Comparison of ENCODE assay signal across 17 cellular contexts in the genomic region with DNA sequence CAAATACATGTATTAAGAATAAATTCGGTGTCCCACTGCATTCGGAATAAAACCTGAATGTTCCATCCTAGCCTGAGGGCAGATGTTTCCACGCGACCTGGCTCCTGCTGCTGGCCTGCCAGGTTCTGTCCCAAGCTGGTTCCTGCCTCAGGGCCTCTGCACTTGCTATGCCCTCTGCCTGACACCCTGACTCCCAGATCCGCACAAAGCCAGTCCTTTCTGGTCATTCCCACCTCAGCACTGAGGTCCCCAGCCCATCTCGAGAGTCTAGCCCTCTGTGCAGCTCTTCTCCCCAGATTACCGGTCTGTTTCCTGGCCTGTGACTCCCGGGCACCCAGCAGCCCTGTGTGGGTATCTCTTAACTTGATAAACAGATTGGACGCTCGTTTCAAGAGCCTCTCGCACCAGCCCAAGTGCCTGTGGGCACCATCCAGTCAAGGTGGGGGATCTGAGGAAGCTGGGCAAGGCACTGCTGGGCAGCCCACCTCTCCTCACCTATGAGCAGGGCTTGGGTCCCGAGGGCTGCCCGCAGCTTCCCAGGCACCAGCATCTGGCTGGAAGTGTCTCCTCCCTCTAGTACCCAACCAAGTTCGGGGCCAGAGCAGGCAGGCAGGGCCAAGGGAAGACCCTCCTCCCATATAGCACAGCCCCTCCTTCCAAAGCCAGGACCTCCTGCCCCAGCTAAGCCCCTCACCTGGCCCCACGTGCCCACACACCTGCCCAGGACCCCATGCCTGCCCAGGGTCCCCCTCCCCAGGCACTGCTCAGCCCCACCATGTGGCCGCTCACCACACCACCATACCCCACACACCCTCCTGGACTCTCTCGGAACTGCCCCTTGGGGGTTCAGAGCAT.
A peak's percentile ranks its signal among the peaks of the same experiment; 100 is the strongest.
DNase-seq lines count a peak whose midpoint lies in the region; ATAC-seq and TF ChIP-seq lines count a peak whose summit lies in the region.
"Had no signal": no experiment of that assay in that cellular context is flagged by ENCODE, and none has a peak within 500 bp of the region (broad histone marks: within the 10 kb centered on the region; RNA-seq: fewer than 3 reads in every experiment).

No MANE protein-coding gene starts in this region.

- DNase-seq in CD4-positive, CD25-positive, alpha-beta regulatory T cell, result no peak
- peak; percentile 58 for DNase-seq in ecto neural progenitor cell (ENCODE audit: low spot score)
- DNase-seq in neural crest cell (ENCODE audit: low read depth, low spot score), result no peak
- DNase-seq in amniotic stem cell (lab: John Stamatoyannopoulos, UW), result no peak
- DNase-seq in COR-L47 (lab: John Stamatoyannopoulos, UW), result no peak
- DNase-seq in H4 (ENCODE audit: low spot score), result no peak
- no peak for DNase-seq in ovary
- DNase-seq: activated effector memory CD4-positive, alpha-beta T cell treated with Interleukin-2 at 50 U/mL for 16 hours; BE2C; DMS79; NCI-H2029; NCI-H524; PC-3; retina had no signal

- intact Hi-C loops in ovary (cut with DNase I), result no loop called here

- TF ChIP-seq CTCF in HEK293 (tag by site-specific recombination; IDR thresholded peaks at IDR 0.05), result no peak
- no peak for TF ChIP-seq CTCF in neural crest cell (conservative IDR thresholded peaks at IDR 0.05)
- TF ChIP-seq CTCF in ovary (IDR thresholded peaks at IDR 0.05), result no peak

- no peaks in the 10 kb centered on the region for H3K9me3 Mint-ChIP-seq in CD4-positive, CD25-positive, alpha-beta regulatory T cell
- H3K9me3 Mint-ChIP-seq in neural crest cell, result no peaks in the 10 kb centered on the region

- no peak overlapping the region for H3K4me3 ChIP-seq in CD4-positive, CD25-positive, alpha-beta regulatory T cell (ENCODE audit: low read depth, low read length)
- H3K4me3 ChIP-seq in HEK293 (ENCODE audit: low read depth, low read length) (no peak overlapping the region), ovary (no peak overlapping the region)
- H3K4me3 ChIP-seq: suprapubic skin had no signal

- 76 to 77% (median 76%) methylated on average over 17 of the region's 17 CpGs for WGBS in ovary, 3 donors

- H3K4me1 Mint-ChIP-seq in CD4-positive, CD25-positive, alpha-beta regulatory T cell, result peaks cover 0 to 13% (median 5%) of the 10 kb centered on the region in 4 donors
- peaks cover 21% of the 10 kb centered on the region for H3K4me1 Mint-ChIP-seq in neural crest cell

- no peaks in the 10 kb centered on the region for H3K4me1 ChIP-seq in CD4-positive, CD25-positive, alpha-beta regulatory T cell (ENCODE audit: control insufficient read depth, insufficient read depth, low read length, poor library complexity, severe bottlenecking)
- H3K4me1 ChIP-seq in HEK293 (ENCODE audit: control insufficient read depth, insufficient read depth, low read length), result no peaks in the 10 kb centered on the region
- no peaks in the 10 kb centered on the region for H3K4me1 ChIP-seq in ovary (ENCODE audit: insufficient read depth)

- POLR2A ChIA-PET in HEK293 (lab: Yijun Ruan, JAX), result no interaction called here

- no peak for TF ChIP-seq POLR2A in ovary (IDR thresholded peaks at IDR 0.05)

- ATAC-seq in CD4-positive, CD25-positive, alpha-beta regulatory T cell (ENCODE audit: low read depth in 2 of 2), result no peak
- ATAC-seq: left lobe of liver, PC-3 had no signal

- peaks cover 12% of the 10 kb centered on the region for H3K36me3 ChIP-seq in CD4-positive, CD25-positive, alpha-beta regulatory T cell (ENCODE audit: control insufficient read depth, insufficient read depth, low read length)
- H3K36me3 ChIP-seq in HEK293 (ENCODE audit: control insufficient read depth in 2 of 2, insufficient read depth in 1 of 2, low read length in 2 of 2) (peaks cover 0 to 25% of the 10 kb centered on the region in 2 experiments; a peak in 2 of 3 replicates), ovary (no peaks in the 10 kb centered on the region)

- no peaks in the 10 kb centered on the region for H3K27me3 Mint-ChIP-seq in CD4-positive, CD25-positive, alpha-beta regulatory T cell
- peaks cover 14% of the 10 kb centered on the region for H3K27me3 Mint-ChIP-seq in neural crest cell (ENCODE audit: low read depth)

- no peaks in the 10 kb centered on the region for H3K9me3 ChIP-seq in CD4-positive, CD25-positive, alpha-beta regulatory T cell (ENCODE audit: control insufficient read depth in 2 of 2, low read length in 2 of 2)
- no peaks in the 10 kb centered on the region for H3K9me3 ChIP-seq in HEK293 (ENCODE audit: control insufficient read depth, insufficient read depth, low read depth, low read length)
- H3K9me3 ChIP-seq in ovary, result no peaks in the 10 kb centered on the region
- H3K9me3 ChIP-seq: BE2C, suprapubic skin had no signal

- peak overlapping the region in 2 of 3 donors; percentile 69 to 71 for H3K27ac Mint-ChIP-seq in CD4-positive, CD25-positive, alpha-beta regulatory T cell
- H3K27ac Mint-ChIP-seq in neural crest cell (ENCODE audit: unreplicated experiment), result no peak overlapping the region

- no peaks in the 10 kb centered on the region for H3K27me3 ChIP-seq in CD4-positive, CD25-positive, alpha-beta regulatory T cell (ENCODE audit: control insufficient read depth, insufficient read depth, low read length)
- no peaks in the 10 kb centered on the region for H3K27me3 ChIP-seq in ovary
- H3K27me3 ChIP-seq: BE2C, suprapubic skin had no signal

- no peak overlapping the region for H3K27ac ChIP-seq in CD4-positive, CD25-positive, alpha-beta regulatory T cell (ENCODE audit: insufficient read depth, low read length, poor library complexity, severe bottlenecking)
- H3K27ac ChIP-seq in HEK293 (ENCODE audit: extremely low read depth, low read depth, low read length), result no peak overlapping the region
- peak overlapping the region in 1 of 2 donors; percentile 42 for H3K27ac ChIP-seq in ovary

- peaks cover 20% of the 10 kb centered on the region for H3K36me3 Mint-ChIP-seq in CD4-positive, CD25-positive, alpha-beta regulatory T cell
- H3K36me3 Mint-ChIP-seq in neural crest cell (ENCODE audit: low read depth), result peaks cover 17% of the 10 kb centered on the region

- no peak for TF ChIP-seq EP300 in ovary (IDR thresholded peaks at IDR 0.05)

- no peak overlapping the region for H3K4me3 Mint-ChIP-seq in CD4-positive, CD25-positive, alpha-beta regulatory T cell
- H3K4me3 Mint-ChIP-seq in neural crest cell, result peak overlapping the region; percentile 72

- CTCF ChIA-PET in HEK293 (lab: Yijun Ruan, JAX), result interaction anchor here (0.7 kb wide), 1 partner anchor 36 kb away, joined by 3 read pairs; no protein-coding TSS in a partner anchor

TF ChIP-seq in HEK293, 187 proteins besides CTCF, POLR2A, EP300 and RAD21:
- TF ChIP-seq ZNF302 (tag by site-specific recombination; IDR thresholded peaks at IDR 0.05; ENCODE audit: low read depth), result no peak
- no peak for TF ChIP-seq ZBTB7A (tag by site-specific recombination; IDR thresholded peaks at IDR 0.05; ENCODE audit: low read depth)
- TF ChIP-seq ZNF623 (tag by site-specific recombination; IDR thresholded peaks at IDR 0.05), result peak; percentile 71
- no peak for TF ChIP-seq ZNF777 (tag by site-specific recombination; IDR thresholded peaks at IDR 0.05; ENCODE audit: borderline replicate concordance)
- TF ChIP-seq, protein P1, sequence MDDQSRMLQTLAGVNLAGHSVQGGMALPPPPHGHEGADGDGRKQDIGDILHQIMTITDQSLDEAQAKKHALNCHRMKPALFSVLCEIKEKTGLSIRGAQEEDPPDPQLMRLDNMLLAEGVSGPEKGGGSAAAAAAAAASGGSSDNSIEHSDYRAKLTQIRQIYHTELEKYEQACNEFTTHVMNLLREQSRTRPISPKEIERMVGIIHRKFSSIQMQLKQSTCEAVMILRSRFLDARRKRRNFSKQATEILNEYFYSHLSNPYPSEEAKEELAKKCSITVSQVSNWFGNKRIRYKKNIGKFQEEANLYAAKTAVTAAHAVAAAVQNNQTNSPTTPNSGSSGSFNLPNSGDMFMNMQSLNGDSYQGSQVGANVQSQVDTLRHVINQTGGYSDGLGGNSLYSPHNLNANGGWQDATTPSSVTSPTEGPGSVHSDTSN (CRISPR knock-in tag; IDR thresholded peaks at IDR 0.05), result no peak
- no peak for TF ChIP-seq ZNF155 (tag by site-specific recombination; IDR thresholded peaks at IDR 0.05)
- TF ChIP-seq ZNF654 (tag by site-specific recombination; IDR thresholded peaks at IDR 0.05; ENCODE audit: low read depth), result no peak
- TF ChIP-seq GLI2 (tag by site-specific recombination; IDR thresholded peaks at IDR 0.05; ENCODE audit: borderline replicate concordance, low read depth), result no peak
- TF ChIP-seq, protein P2, sequence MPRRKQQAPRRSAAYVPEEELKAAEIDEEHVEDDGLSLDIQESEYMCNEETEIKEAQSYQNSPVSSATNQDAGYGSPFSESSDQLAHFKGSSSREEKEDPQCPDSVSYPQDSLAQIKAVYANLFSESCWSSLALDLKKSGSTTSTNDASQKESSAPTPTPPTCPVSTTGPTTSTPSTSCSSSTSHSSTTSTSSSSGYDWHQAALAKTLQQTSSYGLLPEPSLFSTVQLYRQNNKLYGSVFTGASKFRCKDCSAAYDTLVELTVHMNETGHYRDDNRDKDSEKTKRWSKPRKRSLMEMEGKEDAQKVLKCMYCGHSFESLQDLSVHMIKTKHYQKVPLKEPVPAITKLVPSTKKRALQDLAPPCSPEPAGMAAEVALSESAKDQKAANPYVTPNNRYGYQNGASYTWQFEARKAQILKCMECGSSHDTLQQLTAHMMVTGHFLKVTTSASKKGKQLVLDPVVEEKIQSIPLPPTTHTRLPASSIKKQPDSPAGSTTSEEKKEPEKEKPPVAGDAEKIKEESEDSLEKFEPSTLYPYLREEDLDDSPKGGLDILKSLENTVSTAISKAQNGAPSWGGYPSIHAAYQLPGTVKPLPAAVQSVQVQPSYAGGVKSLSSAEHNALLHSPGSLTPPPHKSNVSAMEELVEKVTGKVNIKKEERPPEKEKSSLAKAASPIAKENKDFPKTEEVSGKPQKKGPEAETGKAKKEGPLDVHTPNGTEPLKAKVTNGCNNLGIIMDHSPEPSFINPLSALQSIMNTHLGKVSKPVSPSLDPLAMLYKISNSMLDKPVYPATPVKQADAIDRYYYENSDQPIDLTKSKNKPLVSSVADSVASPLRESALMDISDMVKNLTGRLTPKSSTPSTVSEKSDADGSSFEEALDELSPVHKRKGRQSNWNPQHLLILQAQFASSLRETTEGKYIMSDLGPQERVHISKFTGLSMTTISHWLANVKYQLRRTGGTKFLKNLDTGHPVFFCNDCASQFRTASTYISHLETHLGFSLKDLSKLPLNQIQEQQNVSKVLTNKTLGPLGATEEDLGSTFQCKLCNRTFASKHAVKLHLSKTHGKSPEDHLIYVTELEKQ (tag by site-specific recombination; IDR thresholded peaks at IDR 0.05; ENCODE audit: borderline replicate concordance), result no peak
TF ChIP-seq in HEK293: peak in this region for 1.
